ENCODE assay signal across 18 cellular contexts in the genomic region with DNA sequence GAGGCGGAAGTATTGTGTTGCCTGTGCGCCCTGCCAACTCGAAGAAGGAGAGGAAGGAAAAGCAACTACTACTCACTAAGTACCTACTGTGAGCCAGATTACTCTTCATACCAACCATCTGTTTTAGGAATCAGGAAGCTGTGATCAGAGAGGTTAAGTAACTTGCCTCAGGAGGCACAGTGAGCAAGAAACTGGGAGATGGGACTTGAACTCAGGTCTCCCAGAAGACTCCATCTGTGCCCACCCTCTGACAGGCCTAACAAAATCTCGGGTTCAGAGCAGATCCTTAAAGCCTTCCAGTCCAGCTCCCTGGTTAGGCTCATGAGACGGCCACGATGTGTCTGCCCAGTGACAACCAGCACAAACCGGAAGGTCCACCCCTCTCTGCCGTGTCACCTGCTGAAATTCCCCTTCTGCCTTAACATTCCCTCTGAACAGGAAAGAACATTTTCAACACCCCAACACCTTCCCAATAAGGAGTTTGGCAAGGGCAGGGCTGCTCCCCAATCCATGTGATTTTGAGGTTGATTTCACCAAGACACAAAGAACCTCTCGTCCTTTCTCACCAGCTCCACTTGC.
DNase-seq lines count a peak whose midpoint lies in the region; ATAC-seq, FAIRE-seq and TF ChIP-seq lines count a peak whose summit lies in the region.
"Had no signal": no experiment of that assay in that cellular context is flagged by ENCODE, and none has a peak within 500 bp of the region (broad histone marks: within the 10 kb centered on the region; RNA-seq: fewer than 3 reads in every experiment).

No MANE protein-coding gene starts in this region.

- H3K4me3 Mint-ChIP-seq in HFFc6 (no peak overlapping the region), astrocyte (ENCODE audit: unreplicated experiment) (no peak overlapping the region)
- no peak overlapping the region for H3K4me3 Mint-ChIP-seq in activated CD4-positive, alpha-beta T cell treated with anti-CD3 and anti-CD28 coated beads for 36 hours

- intact Hi-C loops in right lobe of liver (cut with DNase I) = no loop called here
- intact Hi-C loops in psoas muscle (cut with DNase I) = loop anchor here in 1 of 2 donors (5.0 kb wide), 3 partner anchors 99 to 179 kb away; no protein-coding TSS in a partner anchor
- intact Hi-C loops in activated CD4-positive, alpha-beta T cell treated with anti-CD3 and anti-CD28 coated beads for 36 hours (cut with DNase I, micrococcal nuclease) = no loop called here

- TF ChIP-seq POLR2A in right lobe of liver (IDR thresholded peaks at IDR 0.05) = no peak

- H3K4me3 ChIP-seq in astrocyte (ENCODE audit: insufficient read depth, low read depth, low read length) (no peak overlapping the region), right lobe of liver (no peak overlapping the region), psoas muscle (no peak overlapping the region)
- H3K4me3 ChIP-seq: ascending aorta, GM12878 had no signal

- TF ChIP-seq CTCF in HFFc6 (IDR thresholded peaks at IDR 0.05) (no peak), astrocyte (IDR thresholded peaks at IDR 0.05; ENCODE audit: insufficient read depth, low read depth, low read length) (no peak), right lobe of liver (IDR thresholded peaks at IDR 0.05) (no peak), psoas muscle (IDR thresholded peaks at IDR 0.05) (no peak)

- H3K9me3 ChIP-seq in astrocyte (ENCODE audit: insufficient read depth, low read depth, low read length) (no peaks in the 10 kb centered on the region), right lobe of liver (no peaks in the 10 kb centered on the region), psoas muscle (no peaks in the 10 kb centered on the region)
- H3K9me3 ChIP-seq: ascending aorta had no signal

- FAIRE-seq in astrocyte (lab: Jason Lieb, UNC) = no peak
- FAIRE-seq: G401.6, GM12878, keratinocyte had no signal

- WGBS in right lobe of liver (ENCODE audit: insufficient coverage, low coverage, low lambda C conversion rate, missing lambda C conversion rate) = 87% methylated on average over 3 of the region's 9 CpGs
- WGBS in psoas muscle, 3 donors = 64 to 79% (median 70%) methylated on average over 9 of the region's 9 CpGs

- H2AFZ ChIP-seq in astrocyte (ENCODE audit: low read depth, low read length) = no peak overlapping the region

- H3K36me3 Mint-ChIP-seq in HFFc6 (ENCODE audit: low read depth) = no peaks in the 10 kb centered on the region
- H3K36me3 Mint-ChIP-seq in astrocyte (ENCODE audit: low read depth, unreplicated experiment) = no peaks in the 10 kb centered on the region
- H3K36me3 Mint-ChIP-seq in activated CD4-positive, alpha-beta T cell treated with anti-CD3 and anti-CD28 coated beads for 36 hours (ENCODE audit: low read depth) = no peaks in the 10 kb centered on the region

- H3K27me3 Mint-ChIP-seq in HFFc6 (ENCODE audit: insufficient read depth) = no peaks in the 10 kb centered on the region; the same call in 1 of the 2 replicates
- no peaks in the 10 kb centered on the region for H3K27me3 Mint-ChIP-seq in astrocyte (ENCODE audit: low read depth, unreplicated experiment)
- no peaks in the 10 kb centered on the region for H3K27me3 Mint-ChIP-seq in activated CD4-positive, alpha-beta T cell treated with anti-CD3 and anti-CD28 coated beads for 36 hours

- no peaks in the 10 kb centered on the region for H4K20me1 ChIP-seq in astrocyte (ENCODE audit: insufficient read depth, low read length)

- H3K36me3 ChIP-seq in astrocyte (ENCODE audit: insufficient read depth, low read length) (no peaks in the 10 kb centered on the region), right lobe of liver (no peaks in the 10 kb centered on the region), psoas muscle (ENCODE audit: insufficient read depth in 1 of 2, low read depth in 1 of 2) (no peaks in the 10 kb centered on the region)
- H3K36me3 ChIP-seq: ascending aorta had no signal

- ATAC-seq in right lobe of liver = peak in 1 of 4 donors; percentile 3
- peak in 1 of 4 donors; percentile 1 for ATAC-seq in psoas muscle
- ATAC-seq in esophagus mucosa = no peak
- ATAC-seq in activated CD4-positive, alpha-beta T cell treated with anti-CD3 and anti-CD28 coated beads for 36 hours = no peak

- H3K4me1 ChIP-seq in astrocyte (ENCODE audit: insufficient read depth, low read length) = peaks cover 37% of the 10 kb centered on the region
- H3K4me1 ChIP-seq in right lobe of liver = peaks cover 0 to 30% (median 17%) of the 10 kb centered on the region in 4 donors
- peaks cover 27% of the 10 kb centered on the region for H3K4me1 ChIP-seq in psoas muscle

- no peaks in the 10 kb centered on the region for H3K9me3 Mint-ChIP-seq in HFFc6
- H3K9me3 Mint-ChIP-seq in astrocyte (ENCODE audit: unreplicated experiment) = peaks cover 7% of the 10 kb centered on the region
- H3K9me3 Mint-ChIP-seq in activated CD4-positive, alpha-beta T cell treated with anti-CD3 and anti-CD28 coated beads for 36 hours (ENCODE audit: low read depth) = peaks cover 2% of the 10 kb centered on the region

- H3K9ac ChIP-seq in astrocyte (ENCODE audit: low read length) = peak overlapping the region; percentile 56
- H3K9ac ChIP-seq: KMS-11 had no signal

- peak overlapping the region; percentile 20 for H3K27ac ChIP-seq in astrocyte (ENCODE audit: low read depth, low read length)
- peak overlapping the region; percentile 82 to 92 (median 83) for H3K27ac ChIP-seq in right lobe of liver
- peak overlapping the region; percentile 90 for H3K27ac ChIP-seq in psoas muscle
- H3K27ac ChIP-seq: ascending aorta, HL-60, KMS-11 had no signal

- DNase-seq in HFFc6 = no peak
- no peak for DNase-seq in astrocyte (ENCODE audit: low read depth)
- no peak for DNase-seq in right lobe of liver
- DNase-seq in psoas muscle = no peak
- DNase-seq in activated effector memory CD4-positive, alpha-beta T cell treated with anti-CD3 and anti-CD28 coated beads, Interleukin-2, amount 50 U/mL, for 16 hours = no peak
- no peak for DNase-seq in NAMALWA (ENCODE audit: low spot score)
- DNase-seq in activated CD4-positive, alpha-beta T cell treated with anti-CD3 and anti-CD28 coated beads for 36 hours = no peak
- DNase-seq: activated CD4-positive, CD25-positive, alpha-beta regulatory T cell treated with anti-CD3 and anti-CD28 coated beads, Interleukin-2, amount 50 U/mL, for 72 hours; AML-193; Calu3; NCI-H1105 treated with DMSO at 0.1 percent for 48 hours had no signal

- H3K4me1 Mint-ChIP-seq in HFFc6 (ENCODE audit: low read depth) (peaks cover 49% of the 10 kb centered on the region), astrocyte (ENCODE audit: low read depth, unreplicated experiment) (peaks cover 33% of the 10 kb centered on the region)
- H3K4me1 Mint-ChIP-seq in activated CD4-positive, alpha-beta T cell treated with anti-CD3 and anti-CD28 coated beads for 36 hours = peaks cover 16% of the 10 kb centered on the region

- peak overlapping the region; percentile 55 for H3K4me2 ChIP-seq in astrocyte (ENCODE audit: low read length)
- H3K4me2 ChIP-seq: KMS-11 had no signal

- no peaks in the 10 kb centered on the region for H3K27me3 ChIP-seq in astrocyte (ENCODE audit: insufficient read depth, low read length)
- no peaks in the 10 kb centered on the region for H3K27me3 ChIP-seq in right lobe of liver
- no peaks in the 10 kb centered on the region for H3K27me3 ChIP-seq in psoas muscle (ENCODE audit: insufficient read depth in 3 of 3, low read length in 2 of 3)
- H3K27me3 ChIP-seq: ascending aorta had no signal

- no peaks in the 10 kb centered on the region for H3K79me2 ChIP-seq in astrocyte (ENCODE audit: insufficient read depth, low read length)

- CTCF ChIA-PET in activated CD4-positive, alpha-beta T cell treated with anti-CD3 and anti-CD28 coated beads for 36 hours (lab: Charles Lee) = no interaction called here

- H3K27ac Mint-ChIP-seq in HFFc6 = peak overlapping the region; percentile 65
- no peak overlapping the region for H3K27ac Mint-ChIP-seq in astrocyte (ENCODE audit: unreplicated experiment)
- no peak overlapping the region for H3K27ac Mint-ChIP-seq in activated CD4-positive, alpha-beta T cell treated with anti-CD3 and anti-CD28 coated beads for 36 hours

- POLR2A ChIA-PET in activated CD4-positive, alpha-beta T cell treated with anti-CD3 and anti-CD28 coated beads for 36 hours (lab: Charles Lee) = interaction anchor here (0.6 kb wide), 1 partner anchor 38 kb away, joined by 3 read pairs; no protein-coding TSS in a partner anchor

Comparison
In these comparisons a context has a peak if more than half of its experiments do, and no peak if none do; other contexts are left out.
1. H3K27ac ChIP-seq: peak in every context shown above with its lines; median percentile 90 in psoas muscle; 83 in right lobe of liver; 20 in astrocyte.